2 cellular contexts compared by ENCODE assay signal in genomic region chr20:47382746-47383145, GRCh38.
A peak's percentile ranks its signal among the peaks of the same experiment; 100 is the strongest.
TF ChIP-seq lines count a peak whose summit lies in the region.

No MANE protein-coding gene starts in this region.

TF ChIP-seq in IMR-90, 13 proteins besides CTCF, POLR2A, EP300 and RAD21:
- TF ChIP-seq CHD1 (IDR thresholded peaks at IDR 0.05; ENCODE audit: low read depth, low read length) (no peak), MAZ (IDR thresholded peaks at IDR 0.05; ENCODE audit: borderline replicate concordance, low read depth, low read length) (no peak), RFX5 (IDR thresholded peaks at IDR 0.05; ENCODE audit: low read depth, low read length) (no peak), MXI1 (IDR thresholded peaks at IDR 0.05; ENCODE audit: borderline replicate concordance, low read depth, low read length) (no peak), SMC3 (IDR thresholded peaks at IDR 0.05; ENCODE audit: low read depth, low read length) (no peak), NFE2L2 (IDR thresholded peaks at IDR 0.05; ENCODE audit: low read depth, low read length) (no peak), FOS (IDR thresholded peaks at IDR 0.05; ENCODE audit: low read depth, low read length) (no peak), MAFK (IDR thresholded peaks at IDR 0.05; ENCODE audit: low read depth, low read length) (no peak), BHLHE40 (IDR thresholded peaks at IDR 0.05; ENCODE audit: low read depth, low read length) (no peak), CEBPB (IDR thresholded peaks at IDR 0.05; ENCODE audit: low read depth, low read length) (no peak), RCOR1 (IDR thresholded peaks at IDR 0.05; ENCODE audit: insufficient replicate concordance, low read length) (no peak)
- TF ChIP-seq, protein P1, sequence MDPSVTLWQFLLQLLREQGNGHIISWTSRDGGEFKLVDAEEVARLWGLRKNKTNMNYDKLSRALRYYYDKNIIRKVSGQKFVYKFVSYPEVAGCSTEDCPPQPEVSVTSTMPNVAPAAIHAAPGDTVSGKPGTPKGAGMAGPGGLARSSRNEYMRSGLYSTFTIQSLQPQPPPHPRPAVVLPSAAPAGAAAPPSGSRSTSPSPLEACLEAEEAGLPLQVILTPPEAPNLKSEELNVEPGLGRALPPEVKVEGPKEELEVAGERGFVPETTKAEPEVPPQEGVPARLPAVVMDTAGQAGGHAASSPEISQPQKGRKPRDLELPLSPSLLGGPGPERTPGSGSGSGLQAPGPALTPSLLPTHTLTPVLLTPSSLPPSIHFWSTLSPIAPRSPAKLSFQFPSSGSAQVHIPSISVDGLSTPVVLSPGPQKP (IDR thresholded peaks at IDR 0.05; ENCODE audit: borderline replicate concordance, low read depth, low read length), result no peak
- TF ChIP-seq, protein P2, sequence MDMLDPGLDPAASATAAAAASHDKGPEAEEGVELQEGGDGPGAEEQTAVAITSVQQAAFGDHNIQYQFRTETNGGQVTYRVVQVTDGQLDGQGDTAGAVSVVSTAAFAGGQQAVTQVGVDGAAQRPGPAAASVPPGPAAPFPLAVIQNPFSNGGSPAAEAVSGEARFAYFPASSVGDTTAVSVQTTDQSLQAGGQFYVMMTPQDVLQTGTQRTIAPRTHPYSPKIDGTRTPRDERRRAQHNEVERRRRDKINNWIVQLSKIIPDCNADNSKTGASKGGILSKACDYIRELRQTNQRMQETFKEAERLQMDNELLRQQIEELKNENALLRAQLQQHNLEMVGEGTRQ (IDR thresholded peaks at IDR 0.05; ENCODE audit: low read depth, low read length), result no peak

TF ChIP-seq in K562, 482 proteins besides CTCF, POLR2A, EP300 and RAD21:
- 0 out of 2 replicates have a peak, but pooled peaks have one; percentile 39 for TF ChIP-seq ZFX (CRISPR knock-in tag; IDR thresholded peaks at IDR 0.05)
- TF ChIP-seq, protein P3, sequence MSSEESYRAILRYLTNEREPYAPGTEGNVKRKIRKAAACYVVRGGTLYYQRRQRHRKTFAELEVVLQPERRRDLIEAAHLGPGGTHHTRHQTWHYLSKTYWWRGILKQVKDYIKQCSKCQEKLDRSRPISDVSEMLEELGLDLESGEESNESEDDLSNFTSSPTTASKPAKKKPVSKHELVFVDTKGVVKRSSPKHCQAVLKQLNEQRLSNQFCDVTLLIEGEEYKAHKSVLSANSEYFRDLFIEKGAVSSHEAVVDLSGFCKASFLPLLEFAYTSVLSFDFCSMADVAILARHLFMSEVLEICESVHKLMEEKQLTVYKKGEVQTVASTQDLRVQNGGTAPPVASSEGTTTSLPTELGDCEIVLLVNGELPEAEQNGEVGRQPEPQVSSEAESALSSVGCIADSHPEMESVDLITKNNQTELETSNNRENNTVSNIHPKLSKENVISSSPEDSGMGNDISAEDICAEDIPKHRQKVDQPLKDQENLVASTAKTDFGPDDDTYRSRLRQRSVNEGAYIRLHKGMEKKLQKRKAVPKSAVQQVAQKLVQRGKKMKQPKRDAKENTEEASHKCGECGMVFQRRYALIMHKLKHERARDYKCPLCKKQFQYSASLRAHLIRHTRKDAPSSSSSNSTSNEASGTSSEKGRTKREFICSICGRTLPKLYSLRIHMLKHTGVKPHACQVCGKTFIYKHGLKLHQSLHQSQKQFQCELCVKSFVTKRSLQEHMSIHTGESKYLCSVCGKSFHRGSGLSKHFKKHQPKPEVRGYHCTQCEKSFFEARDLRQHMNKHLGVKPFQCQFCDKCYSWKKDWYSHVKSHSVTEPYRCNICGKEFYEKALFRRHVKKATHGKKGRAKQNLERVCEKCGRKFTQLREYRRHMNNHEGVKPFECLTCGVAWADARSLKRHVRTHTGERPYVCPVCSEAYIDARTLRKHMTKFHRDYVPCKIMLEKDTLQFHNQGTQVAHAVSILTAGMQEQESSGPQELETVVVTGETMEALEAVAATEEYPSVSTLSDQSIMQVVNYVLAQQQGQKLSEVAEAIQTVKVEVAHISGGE (CRISPR knock-in tag; IDR thresholded peaks at IDR 0.05), result peak in 1 of 3 experiments; percentile 92; a peak in 2 of 6 replicates
- TF ChIP-seq MEIS2 (IDR thresholded peaks at IDR 0.05; ENCODE audit: partially characterized antibody), result peak; percentile 28
- peak; percentile 31; the same call in 1 of the 2 replicates for TF ChIP-seq ZNF592 (IDR thresholded peaks at IDR 0.05)
- no peak for TF ChIP-seq SPI1 (IDR thresholded peaks at IDR 0.05; ENCODE audit: borderline replicate concordance, low read depth, low read length)
- TF ChIP-seq MCM7 (IDR thresholded peaks at IDR 0.05), result no peak
- TF ChIP-seq ZNF175 (CRISPR knock-in tag; IDR thresholded peaks at IDR 0.05; ENCODE audit: low read depth), result no peak
